ENCODE assay signal across 1 cellular context in the genomic region with DNA sequence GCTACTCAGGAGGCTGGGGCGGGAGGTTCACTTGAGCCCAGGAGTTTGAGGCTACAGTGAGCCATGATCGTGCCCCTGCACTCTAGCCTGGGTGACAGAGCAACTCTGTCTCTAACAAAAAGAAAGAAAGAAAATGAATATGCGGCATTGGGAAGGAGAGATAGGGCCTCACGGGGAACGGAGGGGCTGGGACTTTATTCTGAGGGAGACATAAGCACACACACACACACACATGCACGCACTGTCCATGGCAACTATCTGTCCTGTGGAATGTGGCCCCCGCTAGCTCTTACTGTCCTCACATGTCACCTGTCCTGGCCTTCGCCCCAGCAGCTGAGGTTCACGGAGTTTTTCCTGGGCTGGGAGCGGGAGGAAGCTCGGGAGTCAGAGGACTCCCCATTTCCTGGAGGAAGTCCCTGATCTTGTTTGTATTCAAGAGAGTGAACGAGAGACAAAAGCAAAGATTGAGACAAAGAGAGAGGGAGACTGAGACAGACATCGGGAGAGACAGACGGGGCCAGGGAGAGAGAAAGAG.
A peak's percentile ranks its signal among the peaks of the same experiment; 100 is the strongest.
TF ChIP-seq lines count a peak whose summit lies in the region.

No MANE protein-coding gene starts in this region.

TF ChIP-seq in HepG2, 621 proteins besides CTCF, POLR2A, EP300 and RAD21 (continued from another document and continues in another):
- peak; percentile 27; the same call in 1 of the 2 replicates for TF ChIP-seq ETV5 (CRISPR knock-in tag; IDR thresholded peaks at IDR 0.05; ENCODE audit: borderline replicate concordance)
- TF ChIP-seq ZNF557 (CRISPR knock-in tag; IDR thresholded peaks at IDR 0.05), result no peak
- peak; percentile 42; the same call in 1 of the 2 replicates for TF ChIP-seq TAF1 (CRISPR knock-in tag; IDR thresholded peaks at IDR 0.05)
- TF ChIP-seq MIXL1 (CRISPR knock-in tag; IDR thresholded peaks at IDR 0.05), result 0 out of 2 replicates have a peak, but pooled peaks have one; percentile 5
- TF ChIP-seq, protein P1, sequence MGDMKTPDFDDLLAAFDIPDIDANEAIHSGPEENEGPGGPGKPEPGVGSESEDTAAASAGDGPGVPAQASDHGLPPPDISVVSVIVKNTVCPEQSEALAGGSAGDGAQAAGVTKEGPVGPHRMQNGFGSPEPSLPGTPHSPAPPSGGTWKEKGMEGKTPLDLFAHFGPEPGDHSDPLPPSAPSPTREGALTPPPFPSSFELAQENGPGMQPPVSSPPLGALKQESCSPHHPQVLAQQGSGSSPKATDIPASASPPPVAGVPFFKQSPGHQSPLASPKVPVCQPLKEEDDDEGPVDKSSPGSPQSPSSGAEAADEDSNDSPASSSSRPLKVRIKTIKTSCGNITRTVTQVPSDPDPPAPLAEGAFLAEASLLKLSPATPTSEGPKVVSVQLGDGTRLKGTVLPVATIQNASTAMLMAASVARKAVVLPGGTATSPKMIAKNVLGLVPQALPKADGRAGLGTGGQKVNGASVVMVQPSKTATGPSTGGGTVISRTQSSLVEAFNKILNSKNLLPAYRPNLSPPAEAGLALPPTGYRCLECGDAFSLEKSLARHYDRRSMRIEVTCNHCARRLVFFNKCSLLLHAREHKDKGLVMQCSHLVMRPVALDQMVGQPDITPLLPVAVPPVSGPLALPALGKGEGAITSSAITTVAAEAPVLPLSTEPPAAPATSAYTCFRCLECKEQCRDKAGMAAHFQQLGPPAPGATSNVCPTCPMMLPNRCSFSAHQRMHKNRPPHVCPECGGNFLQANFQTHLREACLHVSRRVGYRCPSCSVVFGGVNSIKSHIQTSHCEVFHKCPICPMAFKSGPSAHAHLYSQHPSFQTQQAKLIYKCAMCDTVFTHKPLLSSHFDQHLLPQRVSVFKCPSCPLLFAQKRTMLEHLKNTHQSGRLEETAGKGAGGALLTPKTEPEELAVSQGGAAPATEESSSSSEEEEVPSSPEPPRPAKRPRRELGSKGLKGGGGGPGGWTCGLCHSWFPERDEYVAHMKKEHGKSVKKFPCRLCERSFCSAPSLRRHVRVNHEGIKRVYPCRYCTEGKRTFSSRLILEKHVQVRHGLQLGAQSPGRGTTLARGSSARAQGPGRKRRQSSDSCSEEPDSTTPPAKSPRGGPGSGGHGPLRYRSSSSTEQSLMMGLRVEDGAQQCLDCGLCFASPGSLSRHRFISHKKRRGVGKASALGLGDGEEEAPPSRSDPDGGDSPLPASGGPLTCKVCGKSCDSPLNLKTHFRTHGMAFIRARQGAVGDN (CRISPR knock-in tag; IDR thresholded peaks at IDR 0.05), result peak; percentile 66; the same call in 1 of the 2 replicates
- TF ChIP-seq ZNF160 (CRISPR knock-in tag; IDR thresholded peaks at IDR 0.05), result 0 out of 2 replicates have a peak, but pooled peaks have one; percentile 23
- TF ChIP-seq ZNF382 (CRISPR knock-in tag; IDR thresholded peaks at IDR 0.05; ENCODE audit: borderline replicate concordance), result no peak
- TF ChIP-seq ZNF430 (CRISPR knock-in tag; IDR thresholded peaks at IDR 0.05), result peak; percentile 25; the same call in 1 of the 2 replicates
- TF ChIP-seq IRF2 (CRISPR knock-in tag; IDR thresholded peaks at IDR 0.05), result 0 out of 2 replicates have a peak, but pooled peaks have one; percentile 23
- TF ChIP-seq, protein P2, sequence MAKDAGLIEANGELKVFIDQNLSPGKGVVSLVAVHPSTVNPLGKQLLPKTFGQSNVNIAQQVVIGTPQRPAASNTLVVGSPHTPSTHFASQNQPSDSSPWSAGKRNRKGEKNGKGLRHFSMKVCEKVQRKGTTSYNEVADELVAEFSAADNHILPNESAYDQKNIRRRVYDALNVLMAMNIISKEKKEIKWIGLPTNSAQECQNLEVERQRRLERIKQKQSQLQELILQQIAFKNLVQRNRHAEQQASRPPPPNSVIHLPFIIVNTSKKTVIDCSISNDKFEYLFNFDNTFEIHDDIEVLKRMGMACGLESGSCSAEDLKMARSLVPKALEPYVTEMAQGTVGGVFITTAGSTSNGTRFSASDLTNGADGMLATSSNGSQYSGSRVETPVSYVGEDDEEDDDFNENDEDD (CRISPR knock-in tag; IDR thresholded peaks at IDR 0.05; ENCODE audit: borderline replicate concordance), result peak; percentile 55; the same call in 1 of the 2 replicates
- no peak for TF ChIP-seq ZNF782 (CRISPR knock-in tag; IDR thresholded peaks at IDR 0.05; ENCODE audit: borderline replicate concordance)
- no peak for TF ChIP-seq SP5 (CRISPR knock-in tag; IDR thresholded peaks at IDR 0.05; ENCODE audit: borderline replicate concordance, low read depth)
- TF ChIP-seq GABPA (IDR thresholded peaks at IDR 0.05; ENCODE audit: low read depth, low read length), result no peak
- 0 out of 2 replicates have a peak, but pooled peaks have one; percentile 13 for TF ChIP-seq GABPA (CRISPR knock-in tag; IDR thresholded peaks at IDR 0.05; ENCODE audit: low read depth)
- no peak for TF ChIP-seq PRPF4 (IDR thresholded peaks at IDR 0.05; ENCODE audit: low read depth, low read length, poor library complexity, severe bottlenecking)
- TF ChIP-seq, protein P3, sequence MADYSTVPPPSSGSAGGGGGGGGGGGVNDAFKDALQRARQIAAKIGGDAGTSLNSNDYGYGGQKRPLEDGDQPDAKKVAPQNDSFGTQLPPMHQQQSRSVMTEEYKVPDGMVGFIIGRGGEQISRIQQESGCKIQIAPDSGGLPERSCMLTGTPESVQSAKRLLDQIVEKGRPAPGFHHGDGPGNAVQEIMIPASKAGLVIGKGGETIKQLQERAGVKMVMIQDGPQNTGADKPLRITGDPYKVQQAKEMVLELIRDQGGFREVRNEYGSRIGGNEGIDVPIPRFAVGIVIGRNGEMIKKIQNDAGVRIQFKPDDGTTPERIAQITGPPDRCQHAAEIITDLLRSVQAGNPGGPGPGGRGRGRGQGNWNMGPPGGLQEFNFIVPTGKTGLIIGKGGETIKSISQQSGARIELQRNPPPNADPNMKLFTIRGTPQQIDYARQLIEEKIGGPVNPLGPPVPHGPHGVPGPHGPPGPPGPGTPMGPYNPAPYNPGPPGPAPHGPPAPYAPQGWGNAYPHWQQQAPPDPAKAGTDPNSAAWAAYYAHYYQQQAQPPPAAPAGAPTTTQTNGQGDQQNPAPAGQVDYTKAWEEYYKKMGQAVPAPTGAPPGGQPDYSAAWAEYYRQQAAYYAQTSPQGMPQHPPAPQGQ (CRISPR knock-in tag; IDR thresholded peaks at IDR 0.05; ENCODE audit: borderline replicate concordance), result no peak
- no peak for TF ChIP-seq ARHGAP35 (CRISPR knock-in tag; IDR thresholded peaks at IDR 0.05; ENCODE audit: borderline replicate concordance)
- 0 out of 2 replicates have a peak, but pooled peaks have one; percentile 22 for TF ChIP-seq ZNF335 (CRISPR knock-in tag; IDR thresholded peaks at IDR 0.05)
- TF ChIP-seq KDM5A (IDR thresholded peaks at IDR 0.05; ENCODE audit: borderline replicate concordance, low read length), result no peak; the same call in 1 of the 2 replicates
- 0 out of 4 replicates have a peak, but pooled peaks of 1 of the 2 experiments have one; percentile 16 for TF ChIP-seq NR2F1 (CRISPR knock-in tag; IDR thresholded peaks at IDR 0.05)
- no peak for TF ChIP-seq NR2F2 (IDR thresholded peaks at IDR 0.05; ENCODE audit: borderline replicate concordance, low read depth)
- TF ChIP-seq, protein P4, sequence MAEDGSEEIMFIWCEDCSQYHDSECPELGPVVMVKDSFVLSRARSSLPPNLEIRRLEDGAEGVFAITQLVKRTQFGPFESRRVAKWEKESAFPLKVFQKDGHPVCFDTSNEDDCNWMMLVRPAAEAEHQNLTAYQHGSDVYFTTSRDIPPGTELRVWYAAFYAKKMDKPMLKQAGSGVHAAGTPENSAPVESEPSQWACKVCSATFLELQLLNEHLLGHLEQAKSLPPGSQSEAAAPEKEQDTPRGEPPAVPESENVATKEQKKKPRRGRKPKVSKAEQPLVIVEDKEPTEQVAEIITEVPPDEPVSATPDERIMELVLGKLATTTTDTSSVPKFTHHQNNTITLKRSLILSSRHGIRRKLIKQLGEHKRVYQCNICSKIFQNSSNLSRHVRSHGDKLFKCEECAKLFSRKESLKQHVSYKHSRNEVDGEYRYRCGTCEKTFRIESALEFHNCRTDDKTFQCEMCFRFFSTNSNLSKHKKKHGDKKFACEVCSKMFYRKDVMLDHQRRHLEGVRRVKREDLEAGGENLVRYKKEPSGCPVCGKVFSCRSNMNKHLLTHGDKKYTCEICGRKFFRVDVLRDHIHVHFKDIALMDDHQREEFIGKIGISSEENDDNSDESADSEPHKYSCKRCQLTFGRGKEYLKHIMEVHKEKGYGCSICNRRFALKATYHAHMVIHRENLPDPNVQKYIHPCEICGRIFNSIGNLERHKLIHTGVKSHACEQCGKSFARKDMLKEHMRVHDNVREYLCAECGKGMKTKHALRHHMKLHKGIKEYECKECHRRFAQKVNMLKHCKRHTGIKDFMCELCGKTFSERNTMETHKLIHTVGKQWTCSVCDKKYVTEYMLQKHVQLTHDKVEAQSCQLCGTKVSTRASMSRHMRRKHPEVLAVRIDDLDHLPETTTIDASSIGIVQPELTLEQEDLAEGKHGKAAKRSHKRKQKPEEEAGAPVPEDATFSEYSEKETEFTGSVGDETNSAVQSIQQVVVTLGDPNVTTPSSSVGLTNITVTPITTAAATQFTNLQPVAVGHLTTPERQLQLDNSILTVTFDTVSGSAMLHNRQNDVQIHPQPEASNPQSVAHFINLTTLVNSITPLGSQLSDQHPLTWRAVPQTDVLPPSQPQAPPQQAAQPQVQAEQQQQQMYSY (CRISPR knock-in tag; IDR thresholded peaks at IDR 0.05), result no peak
- TF ChIP-seq, protein P5, sequence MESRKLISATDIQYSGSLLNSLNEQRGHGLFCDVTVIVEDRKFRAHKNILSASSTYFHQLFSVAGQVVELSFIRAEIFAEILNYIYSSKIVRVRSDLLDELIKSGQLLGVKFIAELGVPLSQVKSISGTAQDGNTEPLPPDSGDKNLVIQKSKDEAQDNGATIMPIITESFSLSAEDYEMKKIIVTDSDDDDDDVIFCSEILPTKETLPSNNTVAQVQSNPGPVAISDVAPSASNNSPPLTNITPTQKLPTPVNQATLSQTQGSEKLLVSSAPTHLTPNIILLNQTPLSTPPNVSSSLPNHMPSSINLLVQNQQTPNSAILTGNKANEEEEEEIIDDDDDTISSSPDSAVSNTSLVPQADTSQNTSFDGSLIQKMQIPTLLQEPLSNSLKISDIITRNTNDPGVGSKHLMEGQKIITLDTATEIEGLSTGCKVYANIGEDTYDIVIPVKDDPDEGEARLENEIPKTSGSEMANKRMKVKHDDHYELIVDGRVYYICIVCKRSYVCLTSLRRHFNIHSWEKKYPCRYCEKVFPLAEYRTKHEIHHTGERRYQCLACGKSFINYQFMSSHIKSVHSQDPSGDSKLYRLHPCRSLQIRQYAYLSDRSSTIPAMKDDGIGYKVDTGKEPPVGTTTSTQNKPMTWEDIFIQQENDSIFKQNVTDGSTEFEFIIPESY (CRISPR knock-in tag; IDR thresholded peaks at IDR 0.05), result 0 out of 2 replicates have a peak, but pooled peaks have one; percentile 19
- TF ChIP-seq ZNF607 (CRISPR knock-in tag; IDR thresholded peaks at IDR 0.05; ENCODE audit: borderline replicate concordance), result peak; percentile 47; the same call in 1 of the 2 replicates
- TF ChIP-seq ZNF558 (CRISPR knock-in tag; IDR thresholded peaks at IDR 0.05; ENCODE audit: borderline replicate concordance), result peak; percentile 54; the same call in 1 of the 2 replicates
- 0 out of 2 replicates have a peak, but pooled peaks have one; percentile 20 for TF ChIP-seq BORCS8-MEF2B (CRISPR knock-in tag; IDR thresholded peaks at IDR 0.05)
- 0 out of 2 replicates have a peak, but pooled peaks have one; percentile 19 for TF ChIP-seq ZNF556 (CRISPR knock-in tag; IDR thresholded peaks at IDR 0.05; ENCODE audit: borderline replicate concordance)
- no peak for TF ChIP-seq ZNF570 (CRISPR knock-in tag; IDR thresholded peaks at IDR 0.05; ENCODE audit: borderline replicate concordance)
- no peak for TF ChIP-seq ZNF33A (CRISPR knock-in tag; IDR thresholded peaks at IDR 0.05; ENCODE audit: borderline replicate concordance)
- TF ChIP-seq RXRA (CRISPR knock-in tag; IDR thresholded peaks at IDR 0.05), result peak; percentile 89
- TF ChIP-seq, protein P6, sequence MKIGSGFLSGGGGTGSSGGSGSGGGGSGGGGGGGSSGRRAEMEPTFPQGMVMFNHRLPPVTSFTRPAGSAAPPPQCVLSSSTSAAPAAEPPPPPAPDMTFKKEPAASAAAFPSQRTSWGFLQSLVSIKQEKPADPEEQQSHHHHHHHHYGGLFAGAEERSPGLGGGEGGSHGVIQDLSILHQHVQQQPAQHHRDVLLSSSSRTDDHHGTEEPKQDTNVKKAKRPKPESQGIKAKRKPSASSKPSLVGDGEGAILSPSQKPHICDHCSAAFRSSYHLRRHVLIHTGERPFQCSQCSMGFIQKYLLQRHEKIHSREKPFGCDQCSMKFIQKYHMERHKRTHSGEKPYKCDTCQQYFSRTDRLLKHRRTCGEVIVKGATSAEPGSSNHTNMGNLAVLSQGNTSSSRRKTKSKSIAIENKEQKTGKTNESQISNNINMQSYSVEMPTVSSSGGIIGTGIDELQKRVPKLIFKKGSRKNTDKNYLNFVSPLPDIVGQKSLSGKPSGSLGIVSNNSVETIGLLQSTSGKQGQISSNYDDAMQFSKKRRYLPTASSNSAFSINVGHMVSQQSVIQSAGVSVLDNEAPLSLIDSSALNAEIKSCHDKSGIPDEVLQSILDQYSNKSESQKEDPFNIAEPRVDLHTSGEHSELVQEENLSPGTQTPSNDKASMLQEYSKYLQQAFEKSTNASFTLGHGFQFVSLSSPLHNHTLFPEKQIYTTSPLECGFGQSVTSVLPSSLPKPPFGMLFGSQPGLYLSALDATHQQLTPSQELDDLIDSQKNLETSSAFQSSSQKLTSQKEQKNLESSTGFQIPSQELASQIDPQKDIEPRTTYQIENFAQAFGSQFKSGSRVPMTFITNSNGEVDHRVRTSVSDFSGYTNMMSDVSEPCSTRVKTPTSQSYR (CRISPR knock-in tag; IDR thresholded peaks at IDR 0.05; ENCODE audit: borderline replicate concordance), result peak; percentile 15; the same call in 1 of the 2 replicates
- TF ChIP-seq, protein P7, sequence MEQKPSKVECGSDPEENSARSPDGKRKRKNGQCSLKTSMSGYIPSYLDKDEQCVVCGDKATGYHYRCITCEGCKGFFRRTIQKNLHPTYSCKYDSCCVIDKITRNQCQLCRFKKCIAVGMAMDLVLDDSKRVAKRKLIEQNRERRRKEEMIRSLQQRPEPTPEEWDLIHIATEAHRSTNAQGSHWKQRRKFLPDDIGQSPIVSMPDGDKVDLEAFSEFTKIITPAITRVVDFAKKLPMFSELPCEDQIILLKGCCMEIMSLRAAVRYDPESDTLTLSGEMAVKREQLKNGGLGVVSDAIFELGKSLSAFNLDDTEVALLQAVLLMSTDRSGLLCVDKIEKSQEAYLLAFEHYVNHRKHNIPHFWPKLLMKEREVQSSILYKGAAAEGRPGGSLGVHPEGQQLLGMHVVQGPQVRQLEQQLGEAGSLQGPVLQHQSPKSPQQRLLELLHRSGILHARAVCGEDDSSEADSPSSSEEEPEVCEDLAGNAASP (CRISPR knock-in tag; IDR thresholded peaks at IDR 0.05; ENCODE audit: borderline replicate concordance), result peak; percentile 81; the same call in 1 of the 2 replicates
- 0 out of 2 replicates have a peak, but pooled peaks have one; percentile 23 for TF ChIP-seq GFI1 (CRISPR knock-in tag; IDR thresholded peaks at IDR 0.05; ENCODE audit: borderline replicate concordance)
- peak; percentile 65 for TF ChIP-seq HNF4A (CRISPR knock-in tag; IDR thresholded peaks at IDR 0.05)
- 0 out of 2 replicates have a peak, but pooled peaks have one; percentile 15 for TF ChIP-seq POGZ (CRISPR knock-in tag; IDR thresholded peaks at IDR 0.05)
- 0 out of 2 replicates have a peak, but pooled peaks have one; percentile 46 for TF ChIP-seq SP140L (CRISPR knock-in tag; IDR thresholded peaks at IDR 0.05; ENCODE audit: borderline replicate concordance)
- peak; percentile 51; the same call in 1 of the 2 replicates for TF ChIP-seq HOXA3 (CRISPR knock-in tag; IDR thresholded peaks at IDR 0.05)
- TF ChIP-seq ZMYM4 (CRISPR knock-in tag; IDR thresholded peaks at IDR 0.05), result peak; percentile 47; the same call in 1 of the 2 replicates
- 0 out of 2 replicates have a peak, but pooled peaks have one; percentile 44 for TF ChIP-seq KAT7 (CRISPR knock-in tag; IDR thresholded peaks at IDR 0.05; ENCODE audit: borderline replicate concordance)
- TF ChIP-seq SPEN (CRISPR knock-in tag; IDR thresholded peaks at IDR 0.05; ENCODE audit: low read depth), result peak; percentile 63; the same call in 1 of the 2 replicates
- TF ChIP-seq EHMT2 (IDR thresholded peaks at IDR 0.05; ENCODE audit: borderline replicate concordance, low read depth, low read length), result no peak
